Comparison of ENCODE assay signal across 10 cellular contexts in the genomic region with DNA sequence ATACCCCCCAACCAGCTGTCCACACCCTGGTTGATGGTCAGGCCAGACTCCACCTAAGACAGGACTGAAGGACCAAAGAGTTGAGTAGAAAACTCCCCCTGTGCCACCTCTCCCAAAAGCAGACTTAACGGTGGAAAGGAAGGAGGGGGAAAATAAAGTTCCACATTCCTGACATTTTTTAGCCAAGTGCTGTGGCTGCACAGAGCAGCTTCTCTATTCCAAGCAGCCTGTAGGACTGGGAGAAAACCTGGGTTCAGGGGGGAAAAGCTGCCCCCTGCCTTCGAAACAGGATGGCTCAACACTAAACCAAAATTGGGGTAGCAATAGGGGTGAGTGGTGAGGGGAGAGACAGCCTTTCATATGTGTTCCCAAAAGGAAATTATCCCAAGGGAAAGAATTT. TPM values are rescaled to one million over a fixed set of nuclear protein-coding genes. Genes with fewer than 3 reads are reported as not detected.
A peak's percentile ranks its signal among the peaks of the same experiment; 100 is the strongest.
DNase-seq lines count a peak whose midpoint lies in the region; ATAC-seq and TF ChIP-seq lines count a peak whose summit lies in the region.
"Had no signal": no experiment of that assay in that cellular context is flagged by ENCODE, and none has a peak within 500 bp of the region (broad histone marks: within the 10 kb centered on the region; RNA-seq: fewer than 3 reads in every experiment).

No MANE protein-coding gene starts in this region.

- TF ChIP-seq CTCF in HEK293 (tag by site-specific recombination; IDR thresholded peaks at IDR 0.05): no peak
- peak in 1 of 3 experiments; percentile 18 for TF ChIP-seq CTCF in ascending aorta (IDR thresholded peaks at IDR 0.05)
- peak; percentile 55 for TF ChIP-seq CTCF in kidney epithelial cell (IDR thresholded peaks at IDR 0.05; ENCODE audit: insufficient read depth, low read length, poor library complexity, severe bottlenecking)

- POLR2A ChIA-PET in HEK293 (lab: Yijun Ruan, JAX): interaction anchor here (0.6 to 1.2 kb wide), 3 partner anchors 69 to 493 kb away, joined by 3 read pairs; partner anchors contain the start of gene EFHC1

- H3K27me3 ChIP-seq in ascending aorta (no peaks in the 10 kb centered on the region), kidney epithelial cell (ENCODE audit: control insufficient read depth, insufficient read depth, low read length) (no peaks in the 10 kb centered on the region)
- H3K27me3 ChIP-seq: neutrophil had no signal

- H3K4me1 ChIP-seq in HEK293 (ENCODE audit: control insufficient read depth, insufficient read depth, low read length) (peaks cover 27% of the 10 kb centered on the region), ascending aorta (peaks cover 9 to 62% of the 10 kb centered on the region in 2 donors)

- CTCF ChIA-PET in HEK293 (lab: Yijun Ruan, JAX): interaction anchor here (0.6 to 1.3 kb wide), 4 partner anchors 25 to 156 kb away, joined by 3 to 5 read pairs (median 4); no protein-coding TSS in a partner anchor

- no peak overlapping the region for H3K27ac ChIP-seq in HEK293 (ENCODE audit: extremely low read depth, low read depth, low read length)
- H3K27ac ChIP-seq in ascending aorta: peak overlapping the region; percentile 99 to 100
- peak overlapping the region; percentile 9 for H3K27ac ChIP-seq in temporal lobe (ENCODE audit: low read depth, low read length)
- H3K27ac ChIP-seq: neutrophil had no signal

- intact Hi-C loops in ascending aorta (cut with DNase I): loop anchor here (10.0 kb wide), 2 partner anchors 288 to 422 kb away; partner anchors contain the start of genes GSTA4 and MCM3
- intact Hi-C loops in head of caudate nucleus (cut with DNase I): loop anchor here (10.0 kb wide), 1 partner anchor 58 kb away; no protein-coding TSS in a partner anchor

- H3K36me3 ChIP-seq in HEK293 (ENCODE audit: control insufficient read depth in 2 of 2, insufficient read depth in 1 of 2, low read length in 2 of 2) (no peaks in the 10 kb centered on the region), ascending aorta (no peaks in the 10 kb centered on the region), kidney epithelial cell (ENCODE audit: control insufficient read depth, insufficient read depth, low read length) (no peaks in the 10 kb centered on the region)
- H3K36me3 ChIP-seq: neutrophil had no signal

- in situ Hi-C loops in G401 (cut with HindIII; ENCODE audit: low sequenced_read_pairs): no loop called here

- no peak for ATAC-seq in HG03039 (IDR thresholded peaks at IDR 0.05; ENCODE audit: unreplicated experiment)

- H3K4me3 ChIP-seq in HEK293 (ENCODE audit: low read depth, low read length) (no peak overlapping the region), ascending aorta (peak overlapping the region; percentile 40 to 82), kidney epithelial cell (ENCODE audit: low read depth, low read length) (no peak overlapping the region)

- no peak for DNase-seq in ascending aorta (ENCODE audit: low spot score in 2 of 2)
- DNase-seq in kidney epithelial cell (ENCODE audit: low read depth): no peak
- DNase-seq in G401 (ENCODE audit: low spot score): no peak
- DNase-seq in head of caudate nucleus: no peak
- DNase-seq in HuH-7.5 (ENCODE audit: low spot score): no peak
- DNase-seq: NCI-H187 had no signal

- H3K9me3 ChIP-seq in HEK293 (ENCODE audit: control insufficient read depth, insufficient read depth, low read depth, low read length) (no peaks in the 10 kb centered on the region), ascending aorta (no peaks in the 10 kb centered on the region)
- H3K9me3 ChIP-seq: neutrophil had no signal

TF ChIP-seq in HEK293, 187 proteins besides CTCF, POLR2A, EP300 and RAD21:
- no peak for TF ChIP-seq ZNF19 (tag by site-specific recombination; IDR thresholded peaks at IDR 0.05; ENCODE audit: low read depth)
- TF ChIP-seq ZBTB21 (tag by site-specific recombination; IDR thresholded peaks at IDR 0.05): no peak
- TF ChIP-seq ZNF837 (tag by site-specific recombination; IDR thresholded peaks at IDR 0.05): no peak
- 0 out of 2 replicates have a peak, but pooled peaks have one; percentile 30 for TF ChIP-seq PRDM1 (tag by site-specific recombination; IDR thresholded peaks at IDR 0.05)
- no peak for TF ChIP-seq MZF1 (tag by site-specific recombination; IDR thresholded peaks at IDR 0.05; ENCODE audit: borderline replicate concordance)

RNA-seq across cellular contexts. Expression of gene TRAM2, which starts 3.6 kb away (rescaled TPM):
- total RNA-seq in ascending aorta (32.6 TPM), kidney epithelial cell (13.1 and 15.6 TPM in 2 replicates), temporal lobe (2.5 TPM)
- 4.9 and 9.6 TPM in 2 replicates for total RNA-seq in G401 (2014; rRNA removed; shearing (Covaris generic))

Comparison
In these comparisons a context has a peak if more than half of its experiments do, and no peak if none do; other contexts are left out.
1. H3K4me3 ChIP-seq: peak in ascending aorta (2 of 2); none in HEK293 (single experiment) and kidney epithelial cell (single experiment).